In the genomic region with DNA sequence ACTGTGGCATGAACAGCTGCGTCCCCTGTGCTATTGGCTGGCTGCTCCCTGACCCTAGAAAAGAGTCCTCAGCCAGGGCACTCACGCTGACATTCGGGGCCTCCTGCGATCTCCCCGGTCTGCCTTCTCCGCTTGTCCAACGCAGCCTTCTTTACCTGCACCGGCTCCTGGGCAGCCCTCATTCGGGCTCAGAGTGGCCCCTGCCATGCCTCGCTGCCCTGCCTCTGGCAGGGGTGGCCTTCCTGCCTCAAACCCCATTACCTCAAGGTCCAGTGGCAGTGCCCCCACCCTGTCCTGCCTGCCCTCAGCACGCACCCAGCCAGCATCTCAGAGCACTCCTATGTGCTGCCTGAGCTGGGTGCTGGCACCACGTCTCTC, we compare ENCODE assay signal across 12 cellular contexts.
DNase-seq lines count a peak whose midpoint lies in the region; ATAC-seq, FAIRE-seq and TF ChIP-seq lines count a peak whose summit lies in the region.
"Had no signal": no experiment of that assay in that cellular context is flagged by ENCODE, and none has a peak within 500 bp of the region (broad histone marks: within the 10 kb centered on the region; RNA-seq: fewer than 3 reads in every experiment).

No MANE protein-coding gene starts in this region.

- H3K9me3 ChIP-seq in SJCRH30 (replicated peaks), result no peaks in the 10 kb centered on the region
- no peaks in the 10 kb centered on the region for H3K9me3 ChIP-seq in lower lobe of right lung
- no peaks in the 10 kb centered on the region for H3K9me3 ChIP-seq in HAP-1
- H3K9me3 ChIP-seq: neutrophil had no signal

- FAIRE-seq in GM12892 (lab: Jason Lieb, UNC), result peak; percentile 78
- FAIRE-seq: H54 had no signal

- H3K27ac ChIP-seq in SJCRH30, result peak overlapping the region; percentile 88
- peak overlapping the region; percentile 58 for H3K27ac ChIP-seq in lower lobe of right lung
- H3K27ac ChIP-seq: neutrophil had no signal

- no peak for TF ChIP-seq POLR2A in GM12892 (IDR thresholded peaks at IDR 0.05; ENCODE audit: low read depth, low read length)

- H3K27ac Mint-ChIP-seq in stimulated activated naive B cell treated with anti-CD40 and anti-IgM and Interleukin-4, amounts not matched to agents 10 μg/mL and 1 μg/mL and 100 μg/mL, for 72 hours, result peak overlapping the region; percentile 51

- ATAC-seq in lower lobe of right lung, result no peak
- no peak for ATAC-seq in stimulated activated naive B cell treated with anti-CD40 and anti-IgM and Interleukin-4, amounts not matched to agents 10 μg/mL and 1 μg/mL and 100 μg/mL, for 72 hours (replicated peaks)

- DNase-seq in GM12892 (ENCODE audit: insufficient read length), result no peak
- DNase-seq in SJCRH30, result no peak
- DNase-seq in lower lobe of right lung, result peak; percentile 35
- DNase-seq in stimulated activated naive B cell treated with anti-CD40 and anti-IgM and Interleukin-4, amounts not matched to agents 10 μg/mL and 1 μg/mL and 100 μg/mL, for 72 hours, result no peak
- no peak for DNase-seq in NOMO-1 (lab: John Stamatoyannopoulos, UW; ENCODE audit: unreplicated experiment in 2 of 2)
- no peak for DNase-seq in HAP-1 (ENCODE audit: low spot score in 2 of 2)
- DNase-seq in T-helper 9 cell, result no peak
- no peak for DNase-seq in Kasumi-1 (lab: John Stamatoyannopoulos, UW)

- H3K4me1 Mint-ChIP-seq in stimulated activated naive B cell treated with anti-CD40 and anti-IgM and Interleukin-4, amounts not matched to agents 10 μg/mL and 1 μg/mL and 100 μg/mL, for 72 hours, result peaks cover 41 to 48% of the 10 kb centered on the region in 2 donors

- TF ChIP-seq CTCF in lower lobe of right lung (IDR thresholded peaks at IDR 0.05), result no peak

- H3K4me1 ChIP-seq in SJCRH30, result peaks cover 59% of the 10 kb centered on the region
- H3K4me1 ChIP-seq in lower lobe of right lung, result peaks cover 29% of the 10 kb centered on the region
- H3K4me1 ChIP-seq in HAP-1, result no peaks in the 10 kb centered on the region

- no peaks in the 10 kb centered on the region for H3K27me3 ChIP-seq in SJCRH30
- no peaks in the 10 kb centered on the region for H3K27me3 ChIP-seq in lower lobe of right lung (ENCODE audit: low read depth)
- no peaks in the 10 kb centered on the region for H3K27me3 ChIP-seq in HAP-1 (ENCODE audit: low read depth)
- H3K27me3 ChIP-seq: neutrophil had no signal

- H3K9me3 Mint-ChIP-seq in stimulated activated naive B cell treated with anti-CD40 and anti-IgM and Interleukin-4, amounts not matched to agents 10 μg/mL and 1 μg/mL and 100 μg/mL, for 72 hours, result no peaks in the 10 kb centered on the region
- H3K9me3 Mint-ChIP-seq: activated naive CD4-positive, alpha-beta T cell treated with anti-CD3 and anti-CD28 coated beads, Interleukin-2, amount 10 ng/mL, durations not matched to agents 7 days and 5 days; CD14-positive monocyte had no signal

- no peak overlapping the region for H3K4me3 Mint-ChIP-seq in stimulated activated naive B cell treated with anti-CD40 and anti-IgM and Interleukin-4, amounts not matched to agents 10 μg/mL and 1 μg/mL and 100 μg/mL, for 72 hours
- H3K4me3 Mint-ChIP-seq: CD14-positive monocyte had no signal

- in situ Hi-C loops in HAP-1 (cut with MboI; ENCODE audit: low sequenced_read_pairs), result no loop called here

- H3K27me3 Mint-ChIP-seq in stimulated activated naive B cell treated with anti-CD40 and anti-IgM and Interleukin-4, amounts not matched to agents 10 μg/mL and 1 μg/mL and 100 μg/mL, for 72 hours, result peaks cover under 1 to 3% of the 10 kb centered on the region in 2 donors

- peaks cover 0 to 3% of the 10 kb centered on the region in 2 donors for H3K36me3 Mint-ChIP-seq in stimulated activated naive B cell treated with anti-CD40 and anti-IgM and Interleukin-4, amounts not matched to agents 10 μg/mL and 1 μg/mL and 100 μg/mL, for 72 hours

- intact Hi-C loops in lower lobe of right lung (cut with DNase I), result no loop called here

- H3K36me3 ChIP-seq in SJCRH30 (no peaks in the 10 kb centered on the region; the same call in 1 of the 2 replicates), lower lobe of right lung (peaks cover 11% of the 10 kb centered on the region), HAP-1 (replicated peaks) (no peaks in the 10 kb centered on the region)

- H3K4me3 ChIP-seq in SJCRH30 (no peak overlapping the region), lower lobe of right lung (no peak overlapping the region), HAP-1 (no peak overlapping the region)
